9 cellular contexts compared by ENCODE assay signal in genomic region chrX:18873189-18873791, GRCh38.
DNase-seq lines count a peak whose midpoint lies in the region; ATAC-seq, FAIRE-seq and TF ChIP-seq lines count a peak whose summit lies in the region.
"Had no signal": no experiment of that assay in that cellular context is flagged by ENCODE, and none has a peak within 500 bp of the region (broad histone marks: within the 10 kb centered on the region; RNA-seq: fewer than 3 reads in every experiment).

No MANE protein-coding gene starts in this region.

- no peaks in the 10 kb centered on the region for H3K36me3 ChIP-seq in H7 (replicated peaks; ENCODE audit: control insufficient read depth, insufficient read depth, low read length)

- no TSS peak for BruUV-seq in Calu3 (replicated peaks; lab: Mats Ljungman, UMichigan)

- TF ChIP-seq CTCF in Calu3 (IDR thresholded peaks at IDR 0.05; ENCODE audit: unreplicated experiment) (no peak), D721Med (IDR thresholded peaks at IDR 0.05; ENCODE audit: insufficient read depth, missing control alignments) (no peak)

- H3K4me1 Mint-ChIP-seq in Calu3 (ENCODE audit: low read depth, unreplicated experiment) = peaks cover 14% of the 10 kb centered on the region

- ATAC-seq in GM18867 (IDR thresholded peaks at IDR 0.05; ENCODE audit: unreplicated experiment) = no peak

- no peaks in the 10 kb centered on the region for H3K27me3 ChIP-seq in H7 (ENCODE audit: control insufficient read depth, insufficient read depth, low read length)

- H3K4me3 ChIP-seq in H7 (ENCODE audit: insufficient read depth, low read depth, low read length) = no peak overlapping the region

- DNase-seq in Calu3 = no peak
- DNase-seq in NCI-H69 (lab: John Stamatoyannopoulos, UW) = peak; percentile 85
- peak; percentile 49 for DNase-seq in dedifferentiated amniotic fluid mesenchymal stem cell (ENCODE audit: extremely low spot score)
- peak in 7 of 10 donors; percentile 31 to 91 (median 71) for DNase-seq in posterior cingulate gyrus
- DNase-seq in H7 = no peak
- no peak for DNase-seq in D721Med (ENCODE audit: insufficient read length, low spot score)
- no peak for DNase-seq in RPMI8226

- intact Hi-C loops in Calu3 (cut with micrococcal nuclease; ENCODE audit: unreplicated experiment) = no loop called here
- intact Hi-C loops in posterior cingulate gyrus (cut with DNase I) = no loop called here

- H3K36me3 Mint-ChIP-seq in Calu3 (ENCODE audit: insufficient read depth, unreplicated experiment) = peaks cover 4% of the 10 kb centered on the region

- H3K4me3 Mint-ChIP-seq in Calu3 (ENCODE audit: low read depth, unreplicated experiment) = peak overlapping the region; percentile 47

- H3K27me3 Mint-ChIP-seq in Calu3 (ENCODE audit: unreplicated experiment) = no peaks in the 10 kb centered on the region

- FAIRE-seq in D721Med (lab: Jason Lieb, UNC) = no peak
- FAIRE-seq: TTC549 had no signal

- no peaks in the 10 kb centered on the region for H3K9me3 Mint-ChIP-seq in Calu3 (ENCODE audit: low read depth, unreplicated experiment)

- CTCF ChIA-PET in Calu3 (lab: Charles Lee) = interaction anchor here (0.6 kb wide), 1 partner anchor 13 kb away, joined by 3 read pairs; no protein-coding TSS in a partner anchor

- H3K27ac Mint-ChIP-seq in Calu3 (ENCODE audit: unreplicated experiment) = no peak overlapping the region

Comparison
In these comparisons a context has a peak if more than half of its experiments do, and no peak if none do; other contexts are left out.
1. DNase-seq: peak in NCI-H69 (single experiment), dedifferentiated amniotic fluid mesenchymal stem cell (single experiment) and posterior cingulate gyrus (7 of 10); none in Calu3 (single experiment), H7 (single experiment), D721Med (single experiment) and RPMI8226 (single experiment).